8 cellular contexts compared by ENCODE assay signal in the genomic region with DNA sequence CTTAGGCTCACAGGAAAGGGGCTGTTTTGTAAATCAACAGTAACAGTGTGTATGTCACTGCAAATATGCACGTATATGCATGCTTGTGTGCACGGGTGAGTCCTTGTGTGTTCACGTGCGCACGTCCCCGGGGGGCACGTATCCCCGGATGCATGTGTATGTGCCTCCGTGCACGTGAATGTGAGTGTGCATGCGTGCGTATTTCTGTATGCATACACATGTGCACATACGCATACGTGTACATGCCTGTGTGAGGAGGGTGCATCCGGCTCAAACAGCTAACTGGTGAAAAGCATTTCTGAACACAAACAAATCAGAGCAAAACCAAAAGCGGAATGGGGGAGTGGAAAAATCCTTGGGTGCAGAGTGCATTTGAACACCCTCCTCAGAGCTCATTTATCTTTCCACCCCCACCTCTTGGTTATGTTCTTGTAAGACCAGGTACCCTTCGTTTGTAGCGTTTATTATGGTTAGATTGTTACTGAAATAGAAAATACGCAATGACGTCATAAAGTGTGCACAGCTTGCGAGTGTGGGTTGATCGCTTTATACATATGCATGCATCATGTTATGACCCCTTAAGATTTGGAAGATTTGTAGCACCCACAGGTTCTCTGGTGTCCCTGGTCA. TPM values are rescaled to one million over a fixed set of nuclear protein-coding genes. Genes with fewer than 3 reads are reported as not detected.
DNase-seq lines count a peak whose midpoint lies in the region; ATAC-seq, FAIRE-seq and TF ChIP-seq lines count a peak whose summit lies in the region.

No MANE protein-coding gene starts in this region.

- DNase-seq in T-cell: peak; percentile 44 to 92 (median 79)
- DNase-seq in nephron progenitor cell: no peak
- no peak for DNase-seq in H4 (ENCODE audit: low spot score)
- no peak for DNase-seq in D721Med (ENCODE audit: insufficient read length, low spot score)
- DNase-seq in SIG-M5 (lab: John Stamatoyannopoulos, UW): no peak

- H3K4me3 Mint-ChIP-seq in T-cell: peak overlapping the region; percentile 88 to 90 (median 90)
- peak overlapping the region; percentile 66 for H3K4me3 Mint-ChIP-seq in nephron progenitor cell

- POLR2A ChIA-PET in T-cell (lab: Charles Lee): interaction anchor here in 1 of 2 donors (0.9 to 1.5 kb wide), 2 partner anchors 113 to 151 kb away, joined by 5 to 6 read pairs; partner anchors contain the start of genes LMF2 and NCAPH2

- H3K4me1 Mint-ChIP-seq in T-cell (peaks cover 36 to 40% (median 39%) of the 10 kb centered on the region in 3 donors), nephron progenitor cell (peaks cover 40% of the 10 kb centered on the region)

- FAIRE-seq in D721Med (lab: Jason Lieb, UNC): no peak

- TF ChIP-seq CTCF in nephron progenitor cell (IDR thresholded peaks at IDR 0.05) (no peak), D721Med (IDR thresholded peaks at IDR 0.05; ENCODE audit: insufficient read depth, missing control alignments) (no peak)

- peak overlapping the region; percentile 42 for H3K27ac ChIP-seq in cingulate gyrus (ENCODE audit: low read depth, low read length)

- ATAC-seq in GM18520 (IDR thresholded peaks at IDR 0.05; ENCODE audit: unreplicated experiment) (peak; percentile 21), HG03045 (IDR thresholded peaks at IDR 0.05; ENCODE audit: unreplicated experiment) (peak; percentile 18), T-cell (replicated peaks in 1 of 4) (peak; percentile 65 to 69 (median 66))

- no peaks in the 10 kb centered on the region for H3K27me3 Mint-ChIP-seq in T-cell
- peaks cover 5% of the 10 kb centered on the region for H3K27me3 Mint-ChIP-seq in nephron progenitor cell (ENCODE audit: low read depth, poor library complexity)

- H3K36me3 Mint-ChIP-seq in T-cell: peaks cover 3% of the 10 kb centered on the region
- H3K36me3 Mint-ChIP-seq in nephron progenitor cell (ENCODE audit: low read depth): no peaks in the 10 kb centered on the region

- H3K27ac Mint-ChIP-seq in T-cell (peak overlapping the region; percentile 97 to 99), nephron progenitor cell (no peak overlapping the region)

- H3K9me3 Mint-ChIP-seq in T-cell (no peaks in the 10 kb centered on the region), nephron progenitor cell (no peaks in the 10 kb centered on the region)

- CTCF ChIA-PET in T-cell (lab: Charles Lee): interaction anchor here (0.5 to 3.2 kb wide), 22 partner anchors 8 to 851 kb away, joined by 3 to 35 read pairs (median 4); partner anchors contain the start of genes HDAC10 (in 1 of the 2), LMF2 (in 1 of the 2), NCAPH2 (in 1 of the 2) and SCO2 (in 1 of the 2)

RNA-seq across cellular contexts. Expression of gene ARSA, which starts 7.0 kb away (rescaled TPM):
- 100 to 1,000 TPM in 1 of 5 donors, 10 to 100 TPM in 4; 68.3 to 105 (median 90.6) TPM for total RNA-seq in T-cell
- total RNA-seq in H4 (2014; rRNA removed; shearing (Covaris generic)): 8.4 and 9.3 TPM in 2 replicates

RNA-seq across cellular contexts. Expression of gene MAPK8IP2, which starts 20.4 kb away (rescaled TPM):
- total RNA-seq in T-cell: under 1 TPM; 0.13 to 0.55 (median 0.39) TPM
- total RNA-seq in H4 (2014; rRNA removed; shearing (Covaris generic)): 0.29 and 0.41 TPM in 2 replicates

RNA-seq across cellular contexts. Expression of gene CHKB, which starts 38.3 kb away (rescaled TPM):
- 100 to 1,000 TPM; 151 to 209 (median 203) TPM for total RNA-seq in T-cell
- total RNA-seq in H4 (2014; rRNA removed; shearing (Covaris generic)): 9.4 and 12.1 TPM in 2 replicates

RNA-seq across cellular contexts. Expression of gene CPT1B, which starts 42.7 kb away (rescaled TPM):
- 100 to 1,000 TPM in 1 of 5 donors, 10 to 100 TPM in 4; 61.9 to 113 (median 94.5) TPM for total RNA-seq in T-cell
- total RNA-seq in H4 (2014; rRNA removed; shearing (Covaris generic)): 2.0 and 2.4 TPM in 2 replicates

RNA-seq across cellular contexts. Expression of gene SHANK3, which starts 51.6 kb away (rescaled TPM):
- under 1 TPM; 0.22 to 0.47 (median 0.28) TPM for total RNA-seq in T-cell
- total RNA-seq in H4 (2014; rRNA removed; shearing (Covaris generic)): 0.19 and 0.62 TPM in 2 replicates

Comparison
In these comparisons a context has a peak if more than half of its experiments do, and no peak if none do; other contexts are left out.
1. DNase-seq: peak in T-cell (34 of 34); none in nephron progenitor cell (single experiment), H4 (single experiment), D721Med (single experiment) and SIG-M5 (single experiment).
2. RNA of gene CHKB, which starts 38.3 kb away (total RNA-seq): 151 to 209 TPM in T-cell; 9.4 to 12.1 TPM in H4; every median in the first group is over 10 times any median in the second.
3. Peak in every context shown above with its lines, with median percentiles within 50 percentile points of each other: ATAC-seq.